24 cellular contexts compared by ENCODE assay signal in genomic region chr11:69500285-69501120, GRCh38. TPM values are rescaled to one million over a fixed set of nuclear protein-coding genes. Genes with fewer than 3 reads are reported as not detected.
DNase-seq lines count a peak whose midpoint lies in the region; ATAC-seq and TF ChIP-seq lines count a peak whose summit lies in the region.
"Had no signal": no experiment of that assay in that cellular context is flagged by ENCODE, and none has a peak within 500 bp of the region (broad histone marks: within the 10 kb centered on the region; RNA-seq: fewer than 3 reads in every experiment).

No MANE protein-coding gene starts in this region.

- H3K4me1 Mint-ChIP-seq in activated T-cell treated with anti-CD3 and anti-CD28 coated beads, Interleukin-2, amount 50 U/mL, for 24 hours (ENCODE audit: low read depth): peaks cover 3% of the 10 kb centered on the region
- H3K4me1 Mint-ChIP-seq: GM23338 had no signal

- intact Hi-C loops in left colon (cut with DNase I, micrococcal nuclease) (no loop called here), spleen (cut with DNase I; ENCODE audit: low total_unique reads) (no loop called here)

- H3K36me3 Mint-ChIP-seq in activated T-cell treated with anti-CD3 and anti-CD28 coated beads, Interleukin-2, amount 50 U/mL, for 24 hours (ENCODE audit: low read depth): no peaks in the 10 kb centered on the region
- H3K36me3 Mint-ChIP-seq: activated naive CD4-positive, alpha-beta T cell treated with anti-CD3 and anti-CD28 coated beads, Interleukin-2, amount 50 U/mL, for 24 hours; CD4-positive, alpha-beta memory T cell; T-cell had no signal

- TF ChIP-seq POLR2A in spleen (IDR thresholded peaks at IDR 0.05): no peak

- H3K9me3 ChIP-seq in spleen: no peaks in the 10 kb centered on the region

- no peak overlapping the region for H3K27ac Mint-ChIP-seq in activated T-cell treated with anti-CD3 and anti-CD28 coated beads, Interleukin-2, amount 50 U/mL, for 24 hours
- H3K27ac Mint-ChIP-seq: CD4-positive, alpha-beta memory T cell; endodermal cell; GM23338; T-cell had no signal

- no peak overlapping the region for H3K4me3 ChIP-seq in spleen
- H3K4me3 ChIP-seq: GM12878, GM23338, K562 had no signal

- 71 to 89% (median 78%) methylated on average over 12 to 13 of the region's 13 CpGs for WGBS in spleen, 5 donors

- H3K27me3 ChIP-seq in spleen (replicated peaks in 1 of 7): peaks cover 0 to 8% (median 0%) of the 10 kb centered on the region in 7 donors

- peaks cover 11% of the 10 kb centered on the region for H3K27me3 Mint-ChIP-seq in activated T-cell treated with anti-CD3 and anti-CD28 coated beads, Interleukin-2, amount 50 U/mL, for 24 hours

- no peaks in the 10 kb centered on the region for H3K36me3 ChIP-seq in spleen

- DNase-seq in M059J (ENCODE audit: low read depth) (peak; percentile 30), SHP77 treated with DMSO at 0.1 percent for 48 hours (lab: John Stamatoyannopoulos, UW) (peak; percentile 17), left colon (no peak), spleen (peak; percentile 47), NCI-H146 (lab: John Stamatoyannopoulos, UW) (no peak)
- DNase-seq in activated T-cell treated with anti-CD3 and anti-CD28 coated beads, Interleukin-2, amount 50 U/mL, for 24 hours: no peak
- DNase-seq in stimulated activated CD4-positive, alpha-beta T cell treated with anti-CD3 and anti-CD28 coated beads, Interleukin-12 subunit alpha, Interleukin-12 subunit beta, amount 100 ng/mL, for 4 hours: no peak
- DNase-seq: CD4-positive, alpha-beta memory T cell; DMS53; endodermal cell; NCI-H1092; NCI-H2029 treated with DMSO at 0.1 percent for 48 hours; NCI-H446; nucleus accumbens; T-cell had no signal

- peaks cover 0 to 15% (median 3%) of the 10 kb centered on the region in 6 donors for H3K4me1 ChIP-seq in spleen

- H3K9me3 Mint-ChIP-seq in activated T-cell treated with anti-CD3 and anti-CD28 coated beads, Interleukin-2, amount 50 U/mL, for 24 hours: no peaks in the 10 kb centered on the region
- H3K9me3 Mint-ChIP-seq: activated naive CD4-positive, alpha-beta T cell treated with anti-CD3 and anti-CD28 coated beads, Interleukin-2, amount 50 U/mL, for 24 hours; CD4-positive, alpha-beta memory T cell; T-cell had no signal

- H3K4me3 Mint-ChIP-seq in activated T-cell treated with anti-CD3 and anti-CD28 coated beads, Interleukin-2, amount 50 U/mL, for 24 hours: no peak overlapping the region
- H3K4me3 Mint-ChIP-seq: activated naive CD4-positive, alpha-beta T cell treated with anti-CD3 and anti-CD28 coated beads, Interleukin-2, amount 50 U/mL, for 24 hours; CD4-positive, alpha-beta memory T cell; endodermal cell; GM23338; T-cell had no signal

- peak; percentile 26 for ATAC-seq in left colon
- ATAC-seq: GM12878, Right ventricle myocardium inferior, T-cell had no signal

- no peak overlapping the region for H3K27ac ChIP-seq in spleen

- no peak for TF ChIP-seq CTCF in spleen (IDR thresholded peaks at IDR 0.05 in 8 of 11, conservative IDR thresholded peaks at IDR 0.05 in 3 of 11)

RNA-seq across cellular contexts. Expression of gene LINC01488, which starts 19.0 kb away (rescaled TPM):
- total RNA-seq in M059J (2014; rRNA removed; shearing (Covaris generic)): not detected in 2 replicates
- total RNA-seq in left colon: not detected
- not detected for total RNA-seq in spleen
- polyA plus RNA-seq in spleen: not detected
- total RNA-seq: astrocyte; CD4-positive, alpha-beta memory T cell; endodermal cell; fibroblast of lung; GM12878; GM23338; K562; lower leg skin; T-cell; temporal lobe had no signal
- polyA plus RNA-seq: CD4-positive, alpha-beta memory T cell; fibroblast of lung; GM12878; GM23338; K562 had no signal

Comparison
In these comparisons a context has a peak if more than half of its experiments do, and no peak if none do; other contexts are left out.
1. DNase-seq: peak in M059J (single experiment), SHP77 treated with DMSO at 0.1 percent for 48 hours (single experiment) and spleen (single experiment); none in left colon (0 of 2), activated T-cell treated with anti-CD3 and anti-CD28 coated beads, Interleukin-2, amount 50 U/mL, for 24 hours (single experiment), stimulated activated CD4-positive, alpha-beta T cell treated with anti-CD3 and anti-CD28 coated beads, Interleukin-12 subunit alpha, Interleukin-12 subunit beta, amount 100 ng/mL, for 4 hours (single experiment) and NCI-H146 (single experiment).